16 cellular contexts compared by ENCODE assay signal in the genomic region with DNA sequence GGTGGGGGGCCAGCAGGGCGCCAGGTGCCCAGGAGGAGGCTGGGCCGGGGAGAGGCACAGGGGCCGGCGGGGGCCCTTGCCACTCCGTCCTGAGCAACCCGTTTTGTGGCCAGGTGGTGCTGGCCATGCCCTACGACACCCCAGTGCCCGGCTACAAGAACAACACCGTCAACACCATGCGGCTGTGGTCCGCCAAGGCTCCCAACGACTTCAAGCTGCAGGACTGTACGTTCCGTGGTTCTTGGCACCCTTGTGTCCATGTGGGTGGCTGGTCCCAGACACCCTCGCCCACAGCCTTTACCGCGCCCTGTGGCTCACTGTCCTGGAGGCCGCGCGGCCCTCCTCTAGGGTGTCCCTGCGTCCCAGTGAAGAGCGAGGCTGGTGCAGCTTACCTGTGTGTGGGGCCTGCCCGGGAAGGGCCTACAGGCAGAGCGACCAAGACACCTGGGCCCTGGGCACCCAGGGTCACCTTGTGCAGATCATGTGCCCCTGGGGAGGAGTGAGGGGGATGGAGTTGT. TPM values are rescaled to one million over a fixed set of nuclear protein-coding genes. Genes with fewer than 3 reads are reported as not detected.
DNase-seq lines count a peak whose midpoint lies in the region; ATAC-seq, FAIRE-seq and TF ChIP-seq lines count a peak whose summit lies in the region.
"Had no signal": no experiment of that assay in that cellular context is flagged by ENCODE, and none has a peak within 500 bp of the region (broad histone marks: within the 10 kb centered on the region; RNA-seq: fewer than 3 reads in every experiment).

No MANE protein-coding gene starts in this region.

- no TSS peak for BruUV-seq in K562 (replicated peaks; lab: Mats Ljungman, UMichigan)

- H3K4me1 ChIP-seq in K562 (replicated peaks in 1 of 2; ENCODE audit: control insufficient read depth in 2 of 2, insufficient read depth in 2 of 2, low read length in 2 of 2) (no peaks in the 10 kb centered on the region), small intestine (ENCODE audit: control insufficient read depth in 2 of 2, insufficient read depth in 1 of 2, low read depth in 1 of 2, low read length in 1 of 2) (no peaks in the 10 kb centered on the region)
- H3K4me1 ChIP-seq: upper lobe of left lung had no signal

- intact Hi-C loops in K562 (cut with micrococcal nuclease), result no loop called here
- intact Hi-C loops in left colon (cut with DNase I, micrococcal nuclease), result no loop called here

- H3K36me3 ChIP-seq in K562 (ENCODE audit: control insufficient read depth, insufficient read depth, low read length) (peaks cover 10% of the 10 kb centered on the region; the same call in 1 of the 3 replicates), small intestine (ENCODE audit: control insufficient read depth in 2 of 2, insufficient read depth in 2 of 2, low read length in 2 of 2) (peaks cover 17 to 21% of the 10 kb centered on the region in 2 donors)

- TF ChIP-seq RAD21 in K562 (CRISPR knock-in tag; conservative IDR thresholded peaks at IDR 0.05 in 1 of 2, IDR thresholded peaks at IDR 0.05 in 1 of 2), result no peak

- POLR2A ChIA-PET in K562 (lab: Yijun Ruan, JAX), result no interaction called here

- H2AFZ ChIP-seq in K562 (ENCODE audit: low read depth, low read length), result no peak overlapping the region

- no peak for TF ChIP-seq POLR2A in K562 (conservative IDR thresholded peaks at IDR 0.05)

- TF ChIP-seq CTCF in K562 (IDR thresholded peaks at IDR 0.05 in 2 of 3, conservative IDR thresholded peaks at IDR 0.05 in 1 of 3; ENCODE audit: insufficient read depth in 2 of 3, low read depth in 1 of 3, low read length in 3 of 3), result no peak

- H3K9ac ChIP-seq in K562 (ENCODE audit: insufficient read depth in 1 of 2, low read depth in 2 of 2, low read length in 2 of 2), result no peak overlapping the region

- no peak for ATAC-seq in K562
- ATAC-seq in left colon, result no peak
- ATAC-seq in stimulated activated effector memory CD8-positive, alpha-beta T cell treated with anti-CD3 and anti-CD28 coated beads, Interleukin-12 subunit alpha, Interleukin-12 subunit beta, amount 100 ng/mL, for 72 hours, result no peak
- ATAC-seq: T-cell had no signal

- DNase-seq in activated CD4-positive, CD25-positive, alpha-beta regulatory T cell treated with anti-CD3 and anti-CD28 coated beads, Interleukin-2, amount 50 U/mL, for 72 hours, result peak; percentile 24
- no peak for DNase-seq in activated CD4-positive, CD25-positive, alpha-beta regulatory T cell (lab: John Stamatoyannopoulos, UW)
- DNase-seq in K562 (ENCODE audit: extremely low read depth in 1 of 4, low spot score in 3 of 4) (no peak), left colon (peak; percentile 4 to 21), small intestine (no peak), NCI-H2171 treated with DMSO at 0.1 percent for 48 hours (lab: John Stamatoyannopoulos, UW) (no peak), AML-193 (lab: John Stamatoyannopoulos, UW) (no peak)
- DNase-seq in stimulated activated effector memory CD8-positive, alpha-beta T cell treated with anti-CD3 and anti-CD28 coated beads, Interleukin-12 subunit alpha, Interleukin-12 subunit beta, amount 100 ng/mL, for 72 hours (ENCODE audit: low spot score in 2 of 2), result no peak
- DNase-seq: MM.1S; NCI-H2227 treated with DMSO at 0.1 percent for 48 hours; NK-92 treated with Interleukin-12 subunit alpha and Interleukin-12 subunit beta, amount 100 ng/mL, for 24 hours; T-cell; upper lobe of left lung had no signal

- H3K4me2 ChIP-seq in K562 (ENCODE audit: insufficient read depth, low read length), result no peak overlapping the region

- peak overlapping the region; percentile 61 for H3K27ac Mint-ChIP-seq in stimulated activated effector memory CD8-positive, alpha-beta T cell treated with anti-CD3 and anti-CD28 coated beads, Interleukin-12 subunit alpha, Interleukin-12 subunit beta, amount 100 ng/mL, for 72 hours
- H3K27ac Mint-ChIP-seq: brain, T-cell had no signal

- H3K9me3 ChIP-seq in K562 (replicated peaks; ENCODE audit: control insufficient read depth, insufficient read depth, low read depth, low read length), result no peaks in the 10 kb centered on the region
- H3K9me3 ChIP-seq in small intestine (ENCODE audit: control insufficient read depth, low read depth), result no peaks in the 10 kb centered on the region
- H3K9me3 ChIP-seq: upper lobe of left lung had no signal

- no peak overlapping the region for H3K27ac ChIP-seq in K562 (ENCODE audit: extremely low read depth, low read depth, low read length)
- H3K27ac ChIP-seq in small intestine (ENCODE audit: low read depth in 1 of 2, low read length in 1 of 2), result no peak overlapping the region
- H3K27ac ChIP-seq: upper lobe of left lung had no signal

- CTCF ChIA-PET in K562 (lab: Yijun Ruan, JAX; ENCODE audit: low intra/inter-chr PET ratio), result no interaction called here

- peaks cover 27% of the 10 kb centered on the region for H3K36me3 Mint-ChIP-seq in stimulated activated effector memory CD8-positive, alpha-beta T cell treated with anti-CD3 and anti-CD28 coated beads, Interleukin-12 subunit alpha, Interleukin-12 subunit beta, amount 100 ng/mL, for 72 hours

- no peaks in the 10 kb centered on the region for H3K9me1 ChIP-seq in K562 (ENCODE audit: control insufficient read depth, insufficient read depth, low read length)

- no peaks in the 10 kb centered on the region for H4K20me1 ChIP-seq in K562 (replicated peaks; ENCODE audit: control insufficient read depth, insufficient read depth, low read length)

- no peaks in the 10 kb centered on the region for H3K9me3 Mint-ChIP-seq in stimulated activated effector memory CD8-positive, alpha-beta T cell treated with anti-CD3 and anti-CD28 coated beads, Interleukin-12 subunit alpha, Interleukin-12 subunit beta, amount 100 ng/mL, for 72 hours
- H3K9me3 Mint-ChIP-seq: brain, T-cell had no signal

- H3K4me1 Mint-ChIP-seq in stimulated activated effector memory CD8-positive, alpha-beta T cell treated with anti-CD3 and anti-CD28 coated beads, Interleukin-12 subunit alpha, Interleukin-12 subunit beta, amount 100 ng/mL, for 72 hours, result no peaks in the 10 kb centered on the region
- H3K4me1 Mint-ChIP-seq: brain, T-cell had no signal

- FAIRE-seq in K562 (lab: Jason Lieb, UNC) (no peak), small intestine (lab: Jason Lieb, UNC) (no peak)
- FAIRE-seq: GM12892, keratinocyte had no signal

- H3K27me3 ChIP-seq in K562 (ENCODE audit: control insufficient read depth in 2 of 2, insufficient read depth in 2 of 2, low read length in 2 of 2) (no peaks in the 10 kb centered on the region), small intestine (ENCODE audit: control insufficient read depth in 2 of 2, insufficient read depth in 2 of 2, low read length in 2 of 2) (no peaks in the 10 kb centered on the region)
- H3K27me3 ChIP-seq: upper lobe of left lung had no signal

- in situ Hi-C loops in K562 (cut with MboI), result no loop called here

- no peak for TF ChIP-seq EP300 in K562 (IDR thresholded peaks at IDR 0.05; ENCODE audit: low read length)

- H3K79me2 ChIP-seq in K562 (ENCODE audit: control insufficient read depth, insufficient read depth, low read length), result no peaks in the 10 kb centered on the region

- H3K4me3 Mint-ChIP-seq in stimulated activated effector memory CD8-positive, alpha-beta T cell treated with anti-CD3 and anti-CD28 coated beads, Interleukin-12 subunit alpha, Interleukin-12 subunit beta, amount 100 ng/mL, for 72 hours, result no peak overlapping the region
- H3K4me3 Mint-ChIP-seq: brain, T-cell had no signal

- H3K4me3 ChIP-seq in K562 (no peak overlapping the region), small intestine (ENCODE audit: low read depth in 1 of 2, low read length in 2 of 2) (no peak overlapping the region)
- H3K4me3 ChIP-seq: upper lobe of left lung had no signal

- WGBS in K562 (ENCODE audit: insufficient coverage, low coverage, missing lambda C conversion rate), result 95% methylated on average over 7 of the region's 24 CpGs
- 91 to 97% (median 94%) methylated on average over 18 to 24 of the region's 24 CpGs for WGBS in small intestine, 3 donors

TF ChIP-seq in K562, 482 proteins besides CTCF, POLR2A, EP300 and RAD21:
- TF ChIP-seq POLR2G (IDR thresholded peaks at IDR 0.05; ENCODE audit: low read depth, low read length), result peak; percentile 29; the same call in 1 of the 2 replicates
- TF ChIP-seq DACH1 (IDR thresholded peaks at IDR 0.05; ENCODE audit: partially characterized antibody), result no peak

RNA-seq across cellular contexts. Expression of gene PYGB, which starts 28.7 kb away (rescaled TPM):
- total RNA-seq in K562 (2011; cell fraction: chromatin; rRNA removed; ENCODE audit: low replicate concordance), result 15.0 and 42.9 TPM in 2 replicates
- 22.9 and 27.7 TPM in 2 replicates for total RNA-seq in K562 (2011; cell fraction: nucleolus; rRNA removed)
- total RNA-seq in K562 (2011; cell fraction: nucleoplasm; rRNA removed), result 11.8 and 15.2 TPM in 2 replicates
- total RNA-seq in K562 (2014; rRNA removed) (12.4 and 13.0 TPM in 2 replicates), K562 (2014; rRNA removed; fragmentation: Illumina TruSeq; extraction: Trizol) (4.1 and 4.7 TPM in 2 replicates), K562 (2015; rRNA removed; fragmentation: Illumina TruSeq; extraction: Trizol) (9.8 and 10.8 TPM in 2 replicates), K562 (2021) (16.1 and 18.0 TPM in 2 replicates), left colon (100 to 1,000 TPM; 275 to 329 TPM)
- polyA plus RNA-seq in K562 (2011; rRNA removed) (7.3 and 8.2 TPM in 2 replicates), K562 (2014; fragmentation: Illumina TruSeq; extraction: Trizol) (10.2 and 11.3 TPM in 2 replicates), K562 (2014; fragmentation: Nextera tagmentation; extraction: Ambion mirVana) (under 1 TPM; 0.34 to 0.46 TPM), K562 (2014; rRNA removed) (12.3 and 16.0 TPM in 2 replicates), small intestine (10 to 100 TPM; 25.7 to 37.0 (median 28.4) TPM)
- polyA plus RNA-seq in K562 (2011; cell fraction: cytosol; rRNA removed), result 8.5 and 12.3 TPM in 2 replicates
- polyA plus RNA-seq in K562 (2011; cell fraction: nucleus; rRNA removed), result 42.5 and 55.1 TPM in 2 replicates
- 12.7 and 36.7 TPM in 2 replicates for polyA plus RNA-seq in K562 (2012)
- 5.7 and 8.6 TPM in 2 replicates for polyA minus RNA-seq in K562 (2011; rRNA and poly(A)+ RNA removed)
- 8.7 and 9.1 TPM in 2 replicates for polyA minus RNA-seq in K562 (2011; cell fraction: cytosol; rRNA and poly(A)+ RNA removed)
- polyA minus RNA-seq in K562 (2011; cell fraction: nucleus; rRNA and poly(A)+ RNA removed), result 11.4 and 14.6 TPM in 2 replicates

Comparison
In these comparisons a context has a peak if more than half of its experiments do, and no peak if none do; other contexts are left out.
1. DNase-seq: peak in activated CD4-positive, CD25-positive, alpha-beta regulatory T cell treated with anti-CD3 and anti-CD28 coated beads, Interleukin-2, amount 50 U/mL, for 72 hours (single experiment) and left colon (2 of 2); none in activated CD4-positive, CD25-positive, alpha-beta regulatory T cell (0 of 4), K562 (0 of 4), stimulated activated effector memory CD8-positive, alpha-beta T cell treated with anti-CD3 and anti-CD28 coated beads, Interleukin-12 subunit alpha, Interleukin-12 subunit beta, amount 100 ng/mL, for 72 hours (0 of 2), small intestine (single experiment), NCI-H2171 treated with DMSO at 0.1 percent for 48 hours (single experiment) and AML-193 (0 of 2).
2. RNA of gene PYGB, which starts 28.7 kb away (total RNA-seq): 275 to 329 TPM in left colon; 4.1 to 42.9 TPM in K562; every median in the first group is over 4 times any median in the second.